ENCODE assay signal across 9 cellular contexts in genomic region chr5:21654551-21654950, GRCh38.
"Had no signal": no experiment of that assay in that cellular context is flagged by ENCODE, and none has a peak within 500 bp of the region (broad histone marks: within the 10 kb centered on the region; RNA-seq: fewer than 3 reads in every experiment).

No MANE protein-coding gene starts in this region.

- H3K27ac ChIP-seq: GM23248 had no signal

- H3K4me1 ChIP-seq: HAP-1 had no signal

- H3K4me1 Mint-ChIP-seq: H9 had no signal

- H3K4me3 Mint-ChIP-seq: H9, HFFc6 had no signal

- FAIRE-seq: H1 had no signal

- H3K4me3 ChIP-seq: GM23248, HAP-1 had no signal

- H2AFZ ChIP-seq: GM23248 had no signal

- H3K9me3 ChIP-seq: HAP-1 had no signal

- ATAC-seq: HCT116 had no signal

- H3K27ac Mint-ChIP-seq: H9, HFFc6 had no signal

- H3K9me3 Mint-ChIP-seq: H9 had no signal

- DNase-seq: GM23248, GOT3, H7, H9, HCEC 1CT, HFFc6 had no signal

- H3K36me3 ChIP-seq: HAP-1 had no signal
